ENCODE assay signal across 10 cellular contexts in genomic region chr2:99881901-99882591, GRCh38.
DNase-seq lines count a peak whose midpoint lies in the region; ATAC-seq, FAIRE-seq and TF ChIP-seq lines count a peak whose summit lies in the region.
"Had no signal": no experiment of that assay in that cellular context is flagged by ENCODE, and none has a peak within 500 bp of the region (broad histone marks: within the 10 kb centered on the region; RNA-seq: fewer than 3 reads in every experiment).

No MANE protein-coding gene starts in this region.

- ATAC-seq in GM21528 (IDR thresholded peaks at IDR 0.05; ENCODE audit: low FRiP score, unreplicated experiment) (no peak), GM21423 (IDR thresholded peaks at IDR 0.05; ENCODE audit: unreplicated experiment) (no peak)
- ATAC-seq: activated CD8-positive, alpha-beta T cell treated with anti-CD3 and anti-CD28 coated beads, Interleukin-2, amount 10 ng/mL, durations not matched to agents 7 days and 5 days had no signal

- H3K9me3 Mint-ChIP-seq in glutamatergic neuron (ENCODE audit: unreplicated experiment) = peaks cover 18% of the 10 kb centered on the region

- DNase-seq in DMS 273 (lab: John Stamatoyannopoulos, UW; ENCODE audit: unreplicated experiment) (peak; percentile 39), DMS 273 treated with DMSO at 0.1 percent for 48 hours (lab: John Stamatoyannopoulos, UW) (no peak), RCC 7860 (ENCODE audit: low spot score) (peak; percentile 93), glutamatergic neuron (peak; percentile 45), superior temporal gyrus (ENCODE audit: extremely low spot score) (peak; percentile 61), HT-29 (ENCODE audit: low spot score) (no peak)
- DNase-seq: 8988T; activated CD8-positive, alpha-beta T cell treated with anti-CD3 and anti-CD28 coated beads, Interleukin-2, amount 10 ng/mL, durations not matched to agents 7 days and 5 days had no signal

- peaks cover 5% of the 10 kb centered on the region for H3K27me3 Mint-ChIP-seq in glutamatergic neuron (ENCODE audit: unreplicated experiment)

- peak overlapping the region; percentile 66 for H3K4me3 Mint-ChIP-seq in glutamatergic neuron (ENCODE audit: unreplicated experiment)
- H3K4me3 Mint-ChIP-seq: activated CD8-positive, alpha-beta T cell treated with anti-CD3 and anti-CD28 coated beads, Interleukin-2, amount 10 ng/mL, durations not matched to agents 7 days and 5 days had no signal

- no peak for TF ChIP-seq CTCF in glutamatergic neuron (IDR thresholded peaks at IDR 0.05; ENCODE audit: partially characterized antibody, unreplicated experiment)

- peak; percentile 97 for FAIRE-seq in RCC 7860 (lab: Jason Lieb, UNC)

- H3K27ac Mint-ChIP-seq in glutamatergic neuron (ENCODE audit: unreplicated experiment) = peak overlapping the region; percentile 99
- H3K27ac Mint-ChIP-seq: activated CD8-positive, alpha-beta T cell treated with anti-CD3 and anti-CD28 coated beads, Interleukin-2, amount 10 ng/mL, durations not matched to agents 7 days and 5 days had no signal

- H3K36me3 Mint-ChIP-seq in glutamatergic neuron (ENCODE audit: unreplicated experiment) = no peaks in the 10 kb centered on the region

- peaks cover 81% of the 10 kb centered on the region for H3K4me1 Mint-ChIP-seq in glutamatergic neuron (ENCODE audit: low read depth, unreplicated experiment)

Comparison
In these comparisons a context has a peak if more than half of its experiments do, and no peak if none do; other contexts are left out.
1. DNase-seq: peak in DMS 273 (single experiment), RCC 7860 (single experiment), glutamatergic neuron (single experiment) and superior temporal gyrus (single experiment); none in DMS 273 treated with DMSO at 0.1 percent for 48 hours (single experiment) and HT-29 (single experiment).